Comparison of ENCODE assay signal across 18 cellular contexts in genomic region chr3:192858849-192859585, GRCh38. TPM values are rescaled to one million over a fixed set of nuclear protein-coding genes. Genes with fewer than 3 reads are reported as not detected.
DNase-seq lines count a peak whose midpoint lies in the region; ATAC-seq and TF ChIP-seq lines count a peak whose summit lies in the region.
"Had no signal": no experiment of that assay in that cellular context is flagged by ENCODE, and none has a peak within 500 bp of the region (broad histone marks: within the 10 kb centered on the region; RNA-seq: fewer than 3 reads in every experiment).

No MANE protein-coding gene starts in this region.

- no peaks in the 10 kb centered on the region for H3K27me3 ChIP-seq in endodermal cell (ENCODE audit: control insufficient read depth, insufficient read depth, low read length, poor library complexity, severe bottlenecking)
- H3K27me3 ChIP-seq: BE2C had no signal

- no peak overlapping the region for H3K9ac ChIP-seq in endodermal cell (ENCODE audit: extremely low read depth, low read length, poor library complexity, severe bottlenecking)

- H3K27ac ChIP-seq in endodermal cell (ENCODE audit: low read depth, low read length), result no peak overlapping the region
- H3K27ac ChIP-seq: 22Rv1 had no signal

- 0 out of 2 replicates have a peak, but pooled peaks cover 4% of the 10 kb centered on the region for H3K9me3 Mint-ChIP-seq in WTC11
- peaks cover 4% of the 10 kb centered on the region for H3K9me3 Mint-ChIP-seq in endodermal cell
- H3K9me3 Mint-ChIP-seq: CD4-positive, alpha-beta memory T cell had no signal

- ATAC-seq in Right ventricle myocardium inferior, result peak; percentile 45
- no peak for ATAC-seq in WTC11
- peak in 1 of 2 donors; percentile 39 for ATAC-seq in left cardiac atrium

- no peak for DNase-seq in Right ventricle myocardium inferior (ENCODE audit: missing footprints)
- no peak for DNase-seq in cardiac septum (ENCODE audit: low spot score)
- DNase-seq in WTC11 (ENCODE audit: low spot score), result no peak
- DNase-seq in left cardiac atrium, result peak; percentile 31
- peak; percentile 62 for DNase-seq in putamen (ENCODE audit: low spot score)
- no peak for DNase-seq in endodermal cell
- no peak for DNase-seq in stimulated activated CD4-positive, alpha-beta T cell treated with anti-CD3 and anti-CD28 coated beads, Interleukin-12 subunit alpha, Interleukin-12 subunit beta, amount 100 ng/mL, for 4 hours
- no peak for DNase-seq in DMS153 treated with DMSO at 0.1 percent for 48 hours (lab: John Stamatoyannopoulos, UW; ENCODE audit: unreplicated experiment)
- DNase-seq: BE2C; CD4-positive, alpha-beta memory T cell; DMS79; KBM-7; NCI-H1105; NCI-H1694 treated with DMSO at 0.1 percent for 48 hours; NCI-H2107; NCI-H2227 treated with DMSO at 0.1 percent for 48 hours; NCI-H524 had no signal

- POLR2A ChIA-PET in WTC11 (lab: Charles Lee), result no interaction called here

- peak overlapping the region; percentile 30 for H3K27ac Mint-ChIP-seq in WTC11
- H3K27ac Mint-ChIP-seq in endodermal cell, result no peak overlapping the region
- H3K27ac Mint-ChIP-seq: CD4-positive, alpha-beta memory T cell had no signal

- no peaks in the 10 kb centered on the region for H3K36me3 ChIP-seq in endodermal cell (ENCODE audit: control insufficient read depth, insufficient read depth, low read length)
- H3K36me3 ChIP-seq: BE2C had no signal

- CTCF ChIA-PET in WTC11 (lab: Charles Lee), result no interaction called here

- H3K4me1 Mint-ChIP-seq in WTC11 (peaks cover 46% of the 10 kb centered on the region), endodermal cell (peaks cover 5% of the 10 kb centered on the region)

- WGBS in endodermal cell (ENCODE audit: insufficient coverage in 1 of 2, insufficient read length in 1 of 2), 2 experiments, result 86 to 88% methylated on average over 8 to 9 of the region's 9 CpGs

- H3K4me3 Mint-ChIP-seq in WTC11 (no peak overlapping the region), endodermal cell (no peak overlapping the region)

- H3K27me3 Mint-ChIP-seq in WTC11 (ENCODE audit: low read depth) (no peaks in the 10 kb centered on the region), endodermal cell (ENCODE audit: insufficient read depth) (no peaks in the 10 kb centered on the region)
- H3K27me3 Mint-ChIP-seq: CD4-positive, alpha-beta memory T cell had no signal

- no peaks in the 10 kb centered on the region for H3K4me1 ChIP-seq in endodermal cell (ENCODE audit: control insufficient read depth, insufficient read depth, low read length)
- H3K4me1 ChIP-seq: BE2C had no signal

- peaks cover 9% of the 10 kb centered on the region for H3K36me3 Mint-ChIP-seq in WTC11
- H3K36me3 Mint-ChIP-seq in endodermal cell (ENCODE audit: low read depth), result peaks cover 2% of the 10 kb centered on the region
- H3K36me3 Mint-ChIP-seq: CD4-positive, alpha-beta memory T cell had no signal

- peaks cover 15% of the 10 kb centered on the region for H3K9me3 ChIP-seq in endodermal cell (ENCODE audit: control insufficient read depth, low read length)
- H3K9me3 ChIP-seq: BE2C had no signal

- no peak overlapping the region for H3K4me3 ChIP-seq in endodermal cell (ENCODE audit: low read length)

- TF ChIP-seq CTCF in WTC11 (IDR thresholded peaks at IDR 0.05) (no peak), endodermal cell (conservative IDR thresholded peaks at IDR 0.05) (no peak)

- intact Hi-C loops in Right ventricle myocardium inferior (cut with DNase I), result no loop called here
- intact Hi-C loops in cardiac septum (cut with DNase I), result no loop called here
- intact Hi-C loops in left cardiac atrium (cut with DNase I), result no loop called here

TF ChIP-seq in WTC11, 78 proteins besides CTCF, POLR2A, EP300 and RAD21 (continues in another document):
- no peak for TF ChIP-seq ZNF121 (CRISPR knock-in tag; IDR thresholded peaks at IDR 0.05)
- TF ChIP-seq ARID4B (CRISPR knock-in tag; IDR thresholded peaks at IDR 0.05; ENCODE audit: borderline replicate concordance), result no peak
- no peak for TF ChIP-seq MAX (CRISPR knock-in tag; IDR thresholded peaks at IDR 0.05)
- TF ChIP-seq ZNF317 (CRISPR knock-in tag; IDR thresholded peaks at IDR 0.05; ENCODE audit: borderline replicate concordance, low read depth), result no peak
- no peak for TF ChIP-seq MXD4 (CRISPR knock-in tag; IDR thresholded peaks at IDR 0.05; ENCODE audit: borderline replicate concordance)
- no peak for TF ChIP-seq FOXP4 (CRISPR knock-in tag; IDR thresholded peaks at IDR 0.05)
- TF ChIP-seq AR (CRISPR knock-in tag; IDR thresholded peaks at IDR 0.05), result no peak

RNA-seq across cellular contexts. Expression of gene MB21D2, which starts 58.6 kb away (rescaled TPM):
- total RNA-seq in Right ventricle myocardium inferior, result 2.1 TPM
- 3.2 TPM for total RNA-seq in cardiac septum
- total RNA-seq in WTC11 (2021), result 14.0 to 19.7 TPM (median 15.5 TPM) in 3 replicates
- total RNA-seq in left cardiac atrium, result 1 to 10 TPM; 2.2 to 4.1 TPM
- total RNA-seq in endodermal cell, result 1 to 10 TPM; 5.7 to 6.9 TPM
- polyA plus RNA-seq in endodermal cell (2013, experiment 1 of 2), result 4.1 TPM
- polyA plus RNA-seq in endodermal cell (2013, experiment 2 of 2), result 4.2 TPM

Comparison
In these comparisons a context has a peak if more than half of its experiments do, and no peak if none do; other contexts are left out.
1. DNase-seq: peak in left cardiac atrium (single experiment) and putamen (single experiment); none in Right ventricle myocardium inferior (single experiment), cardiac septum (single experiment), WTC11 (single experiment), endodermal cell (single experiment), stimulated activated CD4-positive, alpha-beta T cell treated with anti-CD3 and anti-CD28 coated beads, Interleukin-12 subunit alpha, Interleukin-12 subunit beta, amount 100 ng/mL, for 4 hours (single experiment) and DMS153 treated with DMSO at 0.1 percent for 48 hours (single experiment).